Comparison of ENCODE assay signal across 6 cellular contexts in the genomic region with DNA sequence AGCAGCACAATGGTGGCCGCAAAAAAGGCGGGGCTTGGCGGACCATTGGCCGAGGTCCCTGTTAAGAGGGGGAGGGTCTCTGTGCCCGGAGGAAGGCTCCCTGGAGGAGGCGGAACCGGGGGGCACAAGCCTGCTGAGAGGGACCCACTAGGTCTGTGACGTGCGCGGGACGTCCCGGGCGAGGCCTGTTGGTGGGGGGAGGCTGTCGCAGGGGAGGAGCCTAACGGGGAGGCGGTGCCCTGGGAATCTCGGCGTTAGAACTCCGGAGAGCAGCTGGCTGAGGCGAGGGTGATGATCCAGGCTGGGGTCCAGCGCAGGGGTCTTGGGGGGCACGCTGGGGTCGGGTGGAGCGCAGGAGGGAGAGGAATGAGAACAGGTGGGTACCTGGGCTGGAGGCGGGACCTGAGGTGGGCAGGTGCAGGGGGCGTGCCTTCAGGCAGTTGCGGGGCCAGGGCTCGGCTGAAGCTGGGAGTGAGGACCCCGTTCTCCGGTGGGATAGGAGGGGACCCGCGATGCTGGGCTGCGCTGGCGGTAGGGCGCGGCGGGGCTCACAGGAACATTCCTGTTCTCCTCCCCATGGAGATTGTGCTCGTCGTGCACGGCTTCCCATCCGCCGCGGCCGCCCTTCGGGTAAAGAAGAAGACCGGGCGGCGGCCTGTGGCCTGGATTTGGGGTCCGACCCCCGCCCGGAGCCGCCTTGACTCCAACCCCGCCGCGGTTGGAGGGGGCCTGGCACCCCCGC. TPM values are rescaled to one million over a fixed set of nuclear protein-coding genes. Genes with fewer than 3 reads are reported as not detected.
A peak's percentile ranks its signal among the peaks of the same experiment; 100 is the strongest.
DNase-seq lines count a peak whose midpoint lies in the region; ATAC-seq and TF ChIP-seq lines count a peak whose summit lies in the region.
"Not testable (repeated sequence)": the region's sequence is repeated elsewhere in the genome, so short reads cannot be mapped to it uniquely, and the experiment has no call there.

No MANE protein-coding gene starts in this region.

- H3K4me1 Mint-ChIP-seq in activated T-cell treated with anti-CD3 and anti-CD28 coated beads, Interleukin-2, amount 50 U/mL, for 72 hours (ENCODE audit: low read depth) = not testable (repeated sequence)

- H3F3A ChIP-seq in PC-3 (ENCODE audit: low read length, unreplicated experiment) = not testable (repeated sequence)

- peak overlapping the region; percentile 65 for H3K4me2 ChIP-seq in PC-3 (ENCODE audit: low read length)

- not testable (repeated sequence) for TF ChIP-seq CTCF in A673 (conservative IDR thresholded peaks at IDR 0.05; ENCODE audit: low read depth, low read length); PC-3 (conservative IDR thresholded peaks at IDR 0.05; ENCODE audit: low read depth, low read length); right lobe of liver (IDR thresholded peaks at IDR 0.05); retinal pigment epithelial cell (conservative IDR thresholded peaks at IDR 0.05; ENCODE audit: low read depth, low read length)

- ATAC-seq in PC-3 (peak; percentile 50), right lobe of liver (peak; percentile 55 to 64 (median 60))
- ATAC-seq in activated T-cell treated with anti-CD3 and anti-CD28 coated beads, Interleukin-2, amount 50 U/mL, for 72 hours (replicated peaks in 1 of 2) = peak; percentile 42 to 61

- BruUV-seq in A673 (replicated peaks; lab: Mats Ljungman, UMichigan); PC-3 (replicated peaks; lab: Mats Ljungman, UMichigan): not testable (repeated sequence)

- not testable (repeated sequence) for H3K27me3 Mint-ChIP-seq in activated T-cell treated with anti-CD3 and anti-CD28 coated beads, Interleukin-2, amount 50 U/mL, for 72 hours (ENCODE audit: low read depth)

- not testable (repeated sequence) for H3K36me3 Mint-ChIP-seq in activated T-cell treated with anti-CD3 and anti-CD28 coated beads, Interleukin-2, amount 50 U/mL, for 72 hours (ENCODE audit: insufficient read depth in 2 of 2)

- H3K4me3 ChIP-seq in A673 (ENCODE audit: low read depth, low read length, poor library complexity, severe bottlenecking) (peak overlapping the region; percentile 34), PC-3 (ENCODE audit: low read length) (peak overlapping the region; percentile 56), esophagus (ENCODE audit: low read depth in 1 of 2, low read length in 2 of 2) (peak overlapping the region; percentile 39 to 44), right lobe of liver (peak overlapping the region in 2 of 3 donors; percentile 36 to 50), retinal pigment epithelial cell (ENCODE audit: low read length) (peak overlapping the region; percentile 46)

- not testable (repeated sequence) for H4K20me1 ChIP-seq in PC-3 (ENCODE audit: low read length)

- POLR2A ChIA-PET in A673 (lab: Charles Lee; ENCODE audit: low non-redundant PET); PC-3 (lab: Charles Lee; ENCODE audit: unreplicated experiment): not testable (repeated sequence)

- H3K27ac ChIP-seq in A673 (ENCODE audit: low read depth, low read length, poor library complexity, severe bottlenecking); PC-3 (ENCODE audit: low read length); esophagus (ENCODE audit: low read depth in 2 of 2, low read length in 1 of 2); right lobe of liver: not testable (repeated sequence)

- H3K4me1 ChIP-seq in A673 (ENCODE audit: insufficient read depth, low read length, poor library complexity, severe bottlenecking); PC-3 (ENCODE audit: insufficient read depth, low read length); esophagus (ENCODE audit: control insufficient read depth in 2 of 2, insufficient read depth in 2 of 2, low read length in 1 of 2); right lobe of liver: not testable (repeated sequence)

- not testable (repeated sequence) for H3K4me3 Mint-ChIP-seq in activated T-cell treated with anti-CD3 and anti-CD28 coated beads, Interleukin-2, amount 50 U/mL, for 72 hours

- not testable (repeated sequence) for H3K9me3 Mint-ChIP-seq in activated T-cell treated with anti-CD3 and anti-CD28 coated beads, Interleukin-2, amount 50 U/mL, for 72 hours

- not testable (repeated sequence) for H2AFZ ChIP-seq in PC-3 (ENCODE audit: low read length)

- not testable (repeated sequence) for H3K79me2 ChIP-seq in PC-3 (ENCODE audit: low read length)

- CTCF ChIA-PET in A673 (lab: Charles Lee); PC-3 (lab: Charles Lee): not testable (repeated sequence)

- not testable (repeated sequence) for TF ChIP-seq POLR2A in right lobe of liver (IDR thresholded peaks at IDR 0.05)

- not testable (repeated sequence) for DNase-seq in A673 (ENCODE audit: low spot score); PC-3; retinal pigment epithelial cell (ENCODE audit: low read depth)
- DNase-seq in activated T-cell treated with anti-CD3 and anti-CD28 coated beads, Interleukin-2, amount 50 U/mL, for 72 hours = peak in 1 of 2 donors; percentile 15
- peak; percentile 17 to 55 (median 40) for DNase-seq in right lobe of liver

- H3K9ac ChIP-seq in PC-3 (ENCODE audit: low read length) = not testable (repeated sequence)

- H3K9me3 ChIP-seq in A673 (ENCODE audit: low read depth, low read length, poor library complexity, severe bottlenecking); PC-3 (ENCODE audit: low read length); esophagus (ENCODE audit: control insufficient read depth in 2 of 2, insufficient read depth in 1 of 2, low read depth in 1 of 2, low read length in 1 of 2); right lobe of liver: not testable (repeated sequence)

- not testable (repeated sequence) for H3K27ac Mint-ChIP-seq in activated T-cell treated with anti-CD3 and anti-CD28 coated beads, Interleukin-2, amount 50 U/mL, for 72 hours

- not testable (repeated sequence) for H3K27me3 ChIP-seq in A673 (replicated peaks; ENCODE audit: insufficient read depth, low read depth, low read length, poor library complexity); PC-3 (ENCODE audit: low read length); esophagus (ENCODE audit: control insufficient read depth in 1 of 2, insufficient read depth in 2 of 2, low read length in 2 of 2); right lobe of liver

- intact Hi-C loops in A673 (cut with micrococcal nuclease; ENCODE audit: unreplicated experiment); PC-3 (cut with micrococcal nuclease); right lobe of liver (cut with DNase I): not testable (repeated sequence)

- WGBS in esophagus, 2 donors = 0 to 1% methylated on average over 18 to 20 of the region's 56 CpGs
- 6% methylated on average over 8 of the region's 56 CpGs for WGBS in right lobe of liver (ENCODE audit: insufficient coverage, low coverage, low lambda C conversion rate, missing lambda C conversion rate)

- H3K36me3 ChIP-seq in A673 (ENCODE audit: insufficient read depth, low read length, poor library complexity, severe bottlenecking); PC-3 (ENCODE audit: low read depth, low read length); esophagus (ENCODE audit: control insufficient read depth in 2 of 2, insufficient read depth in 2 of 2, low read length in 1 of 2); right lobe of liver: not testable (repeated sequence)

- H3K9me2 ChIP-seq in PC-3 (replicated peaks; ENCODE audit: low read length) = not testable (repeated sequence)

RNA-seq across cellular contexts. Expression of gene SULT1A3, which starts 6.7 kb away (rescaled TPM):
- total RNA-seq in A673 (2021) = 14.1 and 21.2 TPM in 2 replicates
- total RNA-seq in PC-3 (2014; rRNA removed) = 8.5 and 14.6 TPM in 2 replicates
- 10 to 100 TPM; 16.6 to 20.1 TPM for total RNA-seq in activated T-cell treated with anti-CD3 and anti-CD28 coated beads, Interleukin-2, amount 50 U/mL, for 72 hours
- polyA plus RNA-seq in esophagus = 10 to 100 TPM; 10.0 to 39.0 TPM
- total RNA-seq in right lobe of liver = 10 to 100 TPM in 5 of 6 experiments, 1 to 10 TPM in 1; 8.5 to 29.0 (median 11.9) TPM

RNA-seq across cellular contexts. Expression of gene SLX1A, which starts 12.0 kb away (rescaled TPM):
- 15.5 and 20.0 TPM in 2 replicates for total RNA-seq in A673 (2021)
- 83.4 and 91.9 TPM in 2 replicates for total RNA-seq in PC-3 (2014; rRNA removed)
- 100 to 1,000 TPM in 1 of 2 donors, 10 to 100 TPM in 1; 48.1 to 129 TPM for total RNA-seq in activated T-cell treated with anti-CD3 and anti-CD28 coated beads, Interleukin-2, amount 50 U/mL, for 72 hours
- polyA plus RNA-seq in esophagus = 10 to 100 TPM; 44.9 to 48.2 TPM
- 10 to 100 TPM; 15.5 to 83.2 (median 36.4) TPM for total RNA-seq in right lobe of liver

RNA-seq across cellular contexts. Expression of gene BOLA2B, which starts 12.2 kb away (rescaled TPM):
- total RNA-seq in A673 (2021) (180 and 225 TPM in 2 replicates), PC-3 (2014; rRNA removed) (143 and 162 TPM in 2 replicates), right lobe of liver (100 to 1,000 TPM in 1 of 6 experiments, 10 to 100 TPM in 5; 22.9 to 139 (median 25.6) TPM)
- 10 to 100 TPM; 73.7 to 87.3 TPM for total RNA-seq in activated T-cell treated with anti-CD3 and anti-CD28 coated beads, Interleukin-2, amount 50 U/mL, for 72 hours
- 100 to 1,000 TPM; 195 to 283 TPM for polyA plus RNA-seq in esophagus

RNA-seq across cellular contexts. Expression of gene CORO1A, which starts 22.3 kb away (rescaled TPM):
- total RNA-seq in A673 (2021) = 4.6 and 7.0 TPM in 2 replicates
- total RNA-seq in PC-3 (2014; rRNA removed) = 8.4 and 10.3 TPM in 2 replicates
- total RNA-seq in activated T-cell treated with anti-CD3 and anti-CD28 coated beads, Interleukin-2, amount 50 U/mL, for 72 hours = 100 to 1,000 TPM; 843 to 987 TPM
- 10 to 100 TPM; 18.0 to 18.4 TPM for polyA plus RNA-seq in esophagus
- total RNA-seq in right lobe of liver = 10 to 100 TPM in 1 of 6 experiments, 1 to 10 TPM in 5; 7.0 to 15.2 (median 7.9) TPM

RNA-seq across cellular contexts. Expression of gene NPIPB13, which starts 42.6 kb away (rescaled TPM):
- total RNA-seq in A673 (2021) (9.3 and 14.2 TPM in 2 replicates), PC-3 (2014; rRNA removed) (0.29 and 4.3 TPM in 2 replicates), right lobe of liver (10 to 100 TPM in 1 of 6 experiments, 1 to 10 TPM in 4, under 1 TPM in 1; 0.99 to 11.2 (median 6.7) TPM)
- 10 to 100 TPM; 18.5 to 20.4 TPM for total RNA-seq in activated T-cell treated with anti-CD3 and anti-CD28 coated beads, Interleukin-2, amount 50 U/mL, for 72 hours
- polyA plus RNA-seq in esophagus = 1 to 10 TPM; 2.6 to 7.4 TPM
